ENCODE assay signal across 1 cellular context in genomic region chr22:35064664-35065063, GRCh38.
TF ChIP-seq lines count a peak whose summit lies in the region.

No MANE protein-coding gene starts in this region.

TF ChIP-seq in GM12878, 131 proteins besides CTCF, POLR2A, EP300 and RAD21 (continued from another document and continues in another):
- TF ChIP-seq WRNIP1 (IDR thresholded peaks at IDR 0.05; ENCODE audit: borderline replicate concordance, low read depth, low read length): no peak
- no peak for TF ChIP-seq BRCA1 (IDR thresholded peaks at IDR 0.05; ENCODE audit: low read depth, low read length)
- TF ChIP-seq SREBF1 (IDR thresholded peaks at IDR 0.05; ENCODE audit: low read length): no peak
- TF ChIP-seq CBFB (IDR thresholded peaks at IDR 0.05; ENCODE audit: low read depth): 0 out of 2 replicates have a peak, but pooled peaks have one; percentile 35
- TF ChIP-seq MEF2A (IDR thresholded peaks at IDR 0.05; ENCODE audit: insufficient read depth, low read depth, low read length): no peak
- TF ChIP-seq MEF2B (IDR thresholded peaks at IDR 0.05; ENCODE audit: partially characterized antibody, poor library complexity, severe bottlenecking): no peak
- no peak for TF ChIP-seq SUPT20H (IDR thresholded peaks at IDR 0.05; ENCODE audit: borderline replicate concordance, control insufficient read depth, low read depth, low read length)
- no peak for TF ChIP-seq TCF7 (IDR thresholded peaks at IDR 0.05; ENCODE audit: borderline replicate concordance)
- TF ChIP-seq MTA3 (IDR thresholded peaks at IDR 0.05; ENCODE audit: borderline replicate concordance, low read length): no peak
- no peak for TF ChIP-seq MAX (IDR thresholded peaks at IDR 0.05; ENCODE audit: low read depth, low read length)
- no peak for TF ChIP-seq HDAC2 (IDR thresholded peaks at IDR 0.05)
- peak; percentile 28; the same call in 1 of the 2 replicates for TF ChIP-seq CREM (IDR thresholded peaks at IDR 0.05; ENCODE audit: low read depth)
- TF ChIP-seq JUNB (IDR thresholded peaks at IDR 0.05): peak; percentile 74
- TF ChIP-seq EZH2 (IDR thresholded peaks at IDR 0.05; ENCODE audit: borderline replicate concordance, control insufficient read depth, low read depth, low read length): no peak
- peak; percentile 35; the same call in 1 of the 2 replicates for TF ChIP-seq FOXM1 (IDR thresholded peaks at IDR 0.05; ENCODE audit: low read depth, low read length)
- TF ChIP-seq SKIL (IDR thresholded peaks at IDR 0.05; ENCODE audit: low read depth, poor library complexity, severe bottlenecking): peak; percentile 38
- no peak for TF ChIP-seq ZNF207 (IDR thresholded peaks at IDR 0.05; ENCODE audit: borderline replicate concordance)
- TF ChIP-seq NR2C2 (IDR thresholded peaks at IDR 0.05; ENCODE audit: borderline replicate concordance, control insufficient read depth, insufficient read length, low read depth): no peak
- no peak for TF ChIP-seq ZBTB4 (CRISPR knock-in tag; IDR thresholded peaks at IDR 0.05)
- TF ChIP-seq ZZZ3 (IDR thresholded peaks at IDR 0.05; ENCODE audit: control insufficient read depth, insufficient read length, low read depth): no peak
- TF ChIP-seq RB1 (IDR thresholded peaks at IDR 0.05; ENCODE audit: borderline replicate concordance): no peak
- no peak for TF ChIP-seq IRF4 (IDR thresholded peaks at IDR 0.05; ENCODE audit: low read depth, low read length)
- TF ChIP-seq PBX3 (IDR thresholded peaks at IDR 0.05; ENCODE audit: insufficient replicate concordance, low read depth, low read length): no peak
- no peak for TF ChIP-seq PAX8 (IDR thresholded peaks at IDR 0.05)
- no peak for TF ChIP-seq MYB (IDR thresholded peaks at IDR 0.05; ENCODE audit: borderline replicate concordance, low read depth, low read length)
- TF ChIP-seq RAD51 (IDR thresholded peaks at IDR 0.05): peak; percentile 92
- peak; percentile 71 for TF ChIP-seq USF1 (IDR thresholded peaks at IDR 0.05; ENCODE audit: borderline replicate concordance, extremely low read length, insufficient read depth, low read depth, low read length)
- no peak for TF ChIP-seq CEBPZ (IDR thresholded peaks at IDR 0.05; ENCODE audit: low read depth, low read length)
- no peak for TF ChIP-seq NR2F1 (conservative IDR thresholded peaks at IDR 0.05)
- no peak for TF ChIP-seq NFXL1 (IDR thresholded peaks at IDR 0.05; ENCODE audit: borderline replicate concordance)
- TF ChIP-seq IRF3 (IDR thresholded peaks at IDR 0.05): no peak
- TF ChIP-seq ELK1 (IDR thresholded peaks at IDR 0.05; ENCODE audit: low read depth, low read length): no peak
- no peak for TF ChIP-seq DPF2 (IDR thresholded peaks at IDR 0.05)
- no peak for TF ChIP-seq CHD1 (IDR thresholded peaks at IDR 0.05; ENCODE audit: low read depth, low read length)
- TF ChIP-seq BCLAF1 (IDR thresholded peaks at IDR 0.05): no peak
- 0 out of 2 replicates have a peak, but pooled peaks have one; percentile 31 for TF ChIP-seq POLR2AphosphoS5 (IDR thresholded peaks at IDR 0.05; ENCODE audit: low read length)
- no peak for TF ChIP-seq RFX5 (IDR thresholded peaks at IDR 0.05; ENCODE audit: low read depth, low read length)
- peak in 1 of 2 experiments; percentile 24; a peak in 1 of 4 replicates for TF ChIP-seq ETV6 (conservative IDR thresholded peaks at IDR 0.05 in 1 of 2, IDR thresholded peaks at IDR 0.05 in 1 of 2; ENCODE audit: borderline replicate concordance in 1 of 2, low read depth in 1 of 2)
- TF ChIP-seq HDGF (IDR thresholded peaks at IDR 0.05): no peak
- peak; percentile 76 for TF ChIP-seq ZNF687 (IDR thresholded peaks at IDR 0.05)
- TF ChIP-seq GABPA (IDR thresholded peaks at IDR 0.05; ENCODE audit: low read depth): no peak
- TF ChIP-seq CREB1 (IDR thresholded peaks at IDR 0.05; ENCODE audit: low read depth): no peak
